ENCODE assay signal across 15 cellular contexts in the genomic region with DNA sequence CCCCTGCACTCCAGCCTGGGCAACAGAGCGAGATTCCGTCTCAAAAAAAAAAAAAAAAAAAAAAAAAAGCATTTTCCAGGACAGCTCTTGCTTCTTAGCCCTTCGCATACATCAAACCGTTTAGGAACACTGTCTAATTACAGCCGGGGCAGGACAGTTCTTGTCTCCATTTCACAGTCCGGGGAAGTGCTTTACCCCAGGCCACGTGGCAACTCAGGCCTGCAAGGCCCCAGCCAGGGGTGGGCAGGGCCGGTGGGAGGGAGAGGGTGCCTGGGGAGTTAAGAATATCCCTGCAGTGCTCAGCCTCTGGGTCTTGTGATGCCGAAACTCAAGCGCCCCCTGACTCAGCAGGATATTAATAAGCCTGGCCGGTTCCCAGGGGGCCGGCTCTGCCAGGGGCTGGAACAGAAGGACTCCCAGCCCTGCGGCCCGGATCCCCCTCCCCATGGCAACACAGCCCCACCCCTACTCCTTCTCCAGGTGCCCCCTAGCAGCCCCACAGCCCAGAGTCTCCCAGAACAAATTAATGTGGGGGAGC. TPM values are rescaled to one million over a fixed set of nuclear protein-coding genes. Genes with fewer than 3 reads are reported as not detected.
A peak's percentile ranks its signal among the peaks of the same experiment; 100 is the strongest.
DNase-seq lines count a peak whose midpoint lies in the region; ATAC-seq, FAIRE-seq and TF ChIP-seq lines count a peak whose summit lies in the region.
"Had no signal": no experiment of that assay in that cellular context is flagged by ENCODE, and none has a peak within 500 bp of the region (broad histone marks: within the 10 kb centered on the region; RNA-seq: fewer than 3 reads in every experiment).

No MANE protein-coding gene starts in this region.

- in situ Hi-C loops in IMR-90 (cut with MboI; ENCODE audit: low sequenced_read_pairs), result loop anchor here (5.0 kb wide), 1 partner anchor 157 kb away; no protein-coding TSS in a partner anchor

- POLR2A ChIA-PET in IMR-90 (lab: Charles Lee; ENCODE audit: unreplicated experiment), result no interaction called here

- H3K36me3 ChIP-seq in IMR-90 (ENCODE audit: control insufficient read depth, insufficient read depth, low read length) (no peaks in the 10 kb centered on the region), astrocyte (ENCODE audit: insufficient read depth, low read length) (no peaks in the 10 kb centered on the region)

- no peak overlapping the region for H3K14ac ChIP-seq in IMR-90 (replicated peaks; ENCODE audit: low read depth, low read length)

- no peak for TF ChIP-seq RAD21 in IMR-90 (IDR thresholded peaks at IDR 0.05; ENCODE audit: low read length)

- no peaks in the 10 kb centered on the region for H3K9me1 ChIP-seq in IMR-90 (ENCODE audit: insufficient read depth, low read length)

- FAIRE-seq in astrocyte (lab: Jason Lieb, UNC), result no peak
- FAIRE-seq: D721Med, GM12878 had no signal

- ATAC-seq in IMR-90 (ENCODE audit: low read depth), result peak; percentile 18
- ATAC-seq in left ventricle myocardium superior, result peak; percentile 87
- no peak for ATAC-seq in GM21723 (IDR thresholded peaks at IDR 0.05; ENCODE audit: unreplicated experiment)
- no peak for ATAC-seq in HG03439 (IDR thresholded peaks at IDR 0.05; ENCODE audit: unreplicated experiment)
- ATAC-seq: GM12878 had no signal

- no peak overlapping the region for H4K5ac ChIP-seq in IMR-90 (ENCODE audit: low read depth, low read length)

- no peak overlapping the region; the same call in 1 of the 2 replicates for H4K91ac ChIP-seq in IMR-90 (ENCODE audit: insufficient read depth, low read depth, low read length)

- H3K79me2 ChIP-seq in astrocyte (ENCODE audit: insufficient read depth, low read length), result no peaks in the 10 kb centered on the region

- no peak overlapping the region for H2BK15ac ChIP-seq in IMR-90 (ENCODE audit: low read depth, low read length)

- CTCF ChIA-PET in IMR-90 (lab: Yijun Ruan, JAX), result interaction anchor here (1.0 to 3.2 kb wide), 3 partner anchors 15 to 318 kb away, joined by 3 to 45 read pairs (median 3); no protein-coding TSS in a partner anchor

- 0 out of 2 replicates have a peak overlapping the region, but pooled peaks have one; percentile 80 for H2BK20ac ChIP-seq in IMR-90 (ENCODE audit: low read depth, low read length)

- BruUV-seq in IMR-90 (replicated peaks; lab: Mats Ljungman, UMichigan), result no TSS peak

- H3K4me1 ChIP-seq in IMR-90 (ENCODE audit: control insufficient read depth, insufficient read depth, low read length) (no peaks in the 10 kb centered on the region), astrocyte (ENCODE audit: insufficient read depth, low read length) (peaks cover 3% of the 10 kb centered on the region)

- no peaks in the 10 kb centered on the region for H3K36me3 Mint-ChIP-seq in astrocyte (ENCODE audit: low read depth, unreplicated experiment)

- peak overlapping the region; percentile 70 for H2AFZ ChIP-seq in IMR-90 (replicated peaks; ENCODE audit: low read length, poor library complexity)
- H2AFZ ChIP-seq in astrocyte (ENCODE audit: low read depth, low read length), result peak overlapping the region; percentile 32

- peaks cover 10% of the 10 kb centered on the region for H3K27me3 Mint-ChIP-seq in astrocyte (ENCODE audit: low read depth, unreplicated experiment)
- H3K27me3 Mint-ChIP-seq: central memory CD8-positive, alpha-beta T cell had no signal

- TF ChIP-seq CTCF in IMR-90 (conservative IDR thresholded peaks at IDR 0.05; ENCODE audit: low read depth, low read length), result no peak
- TF ChIP-seq CTCF in astrocyte (IDR thresholded peaks at IDR 0.05; ENCODE audit: insufficient read depth, low read depth, low read length), result no peak

- no peak overlapping the region for H2AK9ac ChIP-seq in IMR-90 (replicated peaks; ENCODE audit: low read depth, low read length, poor library complexity)

- H3K27ac Mint-ChIP-seq in astrocyte (ENCODE audit: unreplicated experiment), result no peak overlapping the region
- H3K27ac Mint-ChIP-seq: activated B cell treated with CpG ODN at 0.5 μM for 24 hours had no signal

- H3K56ac ChIP-seq in IMR-90 (ENCODE audit: extremely low read depth, insufficient read depth, low read length), result no peak overlapping the region

- no peak overlapping the region for H3K4ac ChIP-seq in IMR-90 (ENCODE audit: low read depth, low read length)

- no peaks in the 10 kb centered on the region for H3K27me3 ChIP-seq in IMR-90 (ENCODE audit: control insufficient read depth, insufficient read depth, low read length)
- H3K27me3 ChIP-seq in astrocyte (ENCODE audit: insufficient read depth, low read length), result peaks cover 2% of the 10 kb centered on the region

- H3K4me1 Mint-ChIP-seq in astrocyte (ENCODE audit: low read depth, unreplicated experiment), result no peaks in the 10 kb centered on the region

- no peak overlapping the region for H3K23ac ChIP-seq in IMR-90 (ENCODE audit: low read depth, low read length)

- no peak overlapping the region for H2BK5ac ChIP-seq in IMR-90 (ENCODE audit: low read depth, low read length, poor library complexity, severe bottlenecking)

- H4K20me1 ChIP-seq in IMR-90 (ENCODE audit: insufficient read depth, low read length) (no peaks in the 10 kb centered on the region), astrocyte (ENCODE audit: insufficient read depth, low read length) (no peaks in the 10 kb centered on the region)

- no peak overlapping the region for H2AK5ac ChIP-seq in IMR-90 (ENCODE audit: low read depth, low read length)

- H3K4me3 Mint-ChIP-seq in astrocyte (ENCODE audit: unreplicated experiment), result no peak overlapping the region
- H3K4me3 Mint-ChIP-seq: activated B cell treated with CpG ODN at 0.5 μM for 24 hours; central memory CD8-positive, alpha-beta T cell had no signal

- H3K4me2 ChIP-seq in IMR-90 (ENCODE audit: low read depth, low read length) (no peak overlapping the region), astrocyte (ENCODE audit: low read length) (no peak overlapping the region)

- peak overlapping the region; percentile 64; the same call in 1 of the 2 replicates for H2BK120ac ChIP-seq in IMR-90 (ENCODE audit: low read depth, low read length)

- TF ChIP-seq POLR2A in IMR-90 (IDR thresholded peaks at IDR 0.05; ENCODE audit: low read depth, low read length), result no peak

- DNase-seq in IMR-90 (peak; percentile 38), astrocyte (ENCODE audit: low read depth) (peak; percentile 44), left ventricle myocardium superior (peak; percentile 90), skeletal muscle cell (ENCODE audit: low read depth) (peak; percentile 37), cerebellar cortex (ENCODE audit: low spot score) (no peak), DMS79 treated with DMSO at 0.1 percent for 48 hours (lab: John Stamatoyannopoulos, UW) (no peak)
- DNase-seq: activated B cell treated with CpG ODN at 0.5 μM for 24 hours; activated T-cell treated with anti-CD3 and anti-CD28 coated beads, Interleukin-2, amount 50 U/mL, for 48 hours; NCI-H146; retina had no signal

- no peak overlapping the region; the same call in 1 of the 2 replicates for H3K18ac ChIP-seq in IMR-90 (ENCODE audit: low read depth, low read length)

- dilution Hi-C loops in IMR-90 (cut with HindIII; ENCODE audit: low sequenced_read_pairs, unreplicated experiment), result no loop called here

- H3K27ac ChIP-seq in IMR-90 (ENCODE audit: insufficient read depth, low read length) (no peak overlapping the region), astrocyte (ENCODE audit: low read depth, low read length) (no peak overlapping the region)

- no peaks in the 10 kb centered on the region for H3K79me1 ChIP-seq in IMR-90 (ENCODE audit: low read depth in 1 of 2, low read length in 2 of 2)

- H3K9me3 ChIP-seq in IMR-90 (ENCODE audit: control insufficient read depth, insufficient read depth, low read length), result no peaks in the 10 kb centered on the region
- H3K9me3 ChIP-seq in astrocyte (ENCODE audit: insufficient read depth, low read depth, low read length), result no peaks in the 10 kb centered on the region

- H3K4me3 ChIP-seq in IMR-90 (ENCODE audit: insufficient read depth, low read depth, low read length), result no peak overlapping the region
- no peak overlapping the region for H3K4me3 ChIP-seq in astrocyte (ENCODE audit: insufficient read depth, low read depth, low read length)
- no peak overlapping the region for H3K4me3 ChIP-seq in skeletal muscle cell (ENCODE audit: low read depth, low read length)
- H3K4me3 ChIP-seq: GM12878 had no signal

- peak overlapping the region in 1 of 2 experiments; percentile 62; a peak in 1 of 4 replicates for H4K8ac ChIP-seq in IMR-90 (ENCODE audit: low read depth in 2 of 2, low read length in 2 of 2)

- WGBS in IMR-90 (ENCODE audit: extremely low coverage in 2 of 2, insufficient read length in 1 of 2), 2 experiments, result 50% methylated on average over 4 of the region's 14 CpGs; no CpG with 5 or more reads in 1 of the 2 experiments

- intact Hi-C loops in IMR-90 (cut with micrococcal nuclease) (no loop called here), left ventricle myocardium superior (cut with micrococcal nuclease) (loop anchor here (2.0 kb wide), 1 partner anchor 156 kb away; no protein-coding TSS in a partner anchor)

- H3K9me3 Mint-ChIP-seq in astrocyte (ENCODE audit: unreplicated experiment), result no peaks in the 10 kb centered on the region
- H3K9me3 Mint-ChIP-seq: activated B cell treated with CpG ODN at 0.5 μM for 24 hours; central memory CD8-positive, alpha-beta T cell had no signal

- H3K9ac ChIP-seq in IMR-90 (ENCODE audit: low read depth, low read length), result no peak overlapping the region
- peak overlapping the region; percentile 10 for H3K9ac ChIP-seq in astrocyte (ENCODE audit: low read length)

TF ChIP-seq in IMR-90, 13 proteins besides CTCF, POLR2A, EP300 and RAD21 (continues in another document):
- TF ChIP-seq MXI1 (IDR thresholded peaks at IDR 0.05; ENCODE audit: borderline replicate concordance, low read depth, low read length) (no peak), NFE2L2 (IDR thresholded peaks at IDR 0.05; ENCODE audit: low read depth, low read length) (no peak)

RNA-seq across cellular contexts. Expression of gene PLPP7, which starts 45.1 kb away (rescaled TPM):
- 0.54 and 0.56 TPM in 2 replicates for total RNA-seq in IMR-90 (2012; rRNA removed)
- polyA plus RNA-seq in IMR-90 (2012; rRNA removed), result 1.2 TPM in 2 replicates
- polyA plus RNA-seq in IMR-90 (2012; cell fraction: cytosol; rRNA removed), result 0.89 and 2.2 TPM in 2 replicates
- polyA plus RNA-seq in IMR-90 (2012; cell fraction: nucleus; rRNA removed; ENCODE audit: low replicate concordance), result 1.1 and 2.3 TPM in 2 replicates
- 0.20 and 0.65 TPM in 2 replicates for total RNA-seq in astrocyte
- 127 TPM for total RNA-seq in left ventricle myocardium superior

RNA-seq across cellular contexts. Expression of gene FAM78A, which starts 58.3 kb away (rescaled TPM):
- total RNA-seq in IMR-90 (2012; rRNA removed) (under 0.01 and 0.18 TPM in 2 replicates), astrocyte (0.73 and 1.1 TPM in 2 replicates), left ventricle myocardium superior (69.1 TPM)
- 0.27 and 0.56 TPM in 2 replicates for polyA plus RNA-seq in IMR-90 (2012; rRNA removed)
- 0.12 and 0.41 TPM in 2 replicates for polyA plus RNA-seq in IMR-90 (2012; cell fraction: cytosol; rRNA removed)
- 0.32 and 0.71 TPM in 2 replicates for polyA plus RNA-seq in IMR-90 (2012; cell fraction: nucleus; rRNA removed; ENCODE audit: low replicate concordance)

RNA-seq across cellular contexts. Expression of gene PRRC2B, which starts 59.2 kb away (rescaled TPM):
- 19.4 and 22.2 TPM in 2 replicates for total RNA-seq in IMR-90 (2012; rRNA removed)
- polyA plus RNA-seq in IMR-90 (2012; rRNA removed), result 39.1 and 46.5 TPM in 2 replicates
- polyA plus RNA-seq in IMR-90 (2012; cell fraction: cytosol; rRNA removed), result 26.8 and 31.7 TPM in 2 replicates
- polyA plus RNA-seq in IMR-90 (2012; cell fraction: nucleus; rRNA removed; ENCODE audit: low replicate concordance), result 111 and 118 TPM in 2 replicates
- 260 and 292 TPM in 2 replicates for total RNA-seq in astrocyte
- total RNA-seq in left ventricle myocardium superior, result 144 TPM

Comparison
In these comparisons a context has a peak if more than half of its experiments do, and no peak if none do; other contexts are left out.
1. ATAC-seq: peak in IMR-90 (single experiment) and left ventricle myocardium superior (single experiment); none in GM21723 (single experiment) and HG03439 (single experiment).
2. DNase-seq: peak in IMR-90 (single experiment), astrocyte (single experiment), left ventricle myocardium superior (single experiment) and skeletal muscle cell (single experiment); none in cerebellar cortex (single experiment) and DMS79 treated with DMSO at 0.1 percent for 48 hours (single experiment).
3. RNA of gene PLPP7, which starts 45.1 kb away (total RNA-seq): 127 TPM in left ventricle myocardium superior (single experiment); 0.54 to 0.56 TPM in IMR-90 and 0.20 to 0.65 TPM in astrocyte; every median in the first group is over 10 times any median in the second.
4. RNA of gene FAM78A, which starts 58.3 kb away (total RNA-seq): 69.1 TPM in left ventricle myocardium superior (single experiment); 0.73 to 1.1 TPM in astrocyte and under 0.01 to 0.18 TPM in IMR-90; every median in the first group is over 10 times any median in the second.